8 cellular contexts compared by ENCODE assay signal in the genomic region with DNA sequence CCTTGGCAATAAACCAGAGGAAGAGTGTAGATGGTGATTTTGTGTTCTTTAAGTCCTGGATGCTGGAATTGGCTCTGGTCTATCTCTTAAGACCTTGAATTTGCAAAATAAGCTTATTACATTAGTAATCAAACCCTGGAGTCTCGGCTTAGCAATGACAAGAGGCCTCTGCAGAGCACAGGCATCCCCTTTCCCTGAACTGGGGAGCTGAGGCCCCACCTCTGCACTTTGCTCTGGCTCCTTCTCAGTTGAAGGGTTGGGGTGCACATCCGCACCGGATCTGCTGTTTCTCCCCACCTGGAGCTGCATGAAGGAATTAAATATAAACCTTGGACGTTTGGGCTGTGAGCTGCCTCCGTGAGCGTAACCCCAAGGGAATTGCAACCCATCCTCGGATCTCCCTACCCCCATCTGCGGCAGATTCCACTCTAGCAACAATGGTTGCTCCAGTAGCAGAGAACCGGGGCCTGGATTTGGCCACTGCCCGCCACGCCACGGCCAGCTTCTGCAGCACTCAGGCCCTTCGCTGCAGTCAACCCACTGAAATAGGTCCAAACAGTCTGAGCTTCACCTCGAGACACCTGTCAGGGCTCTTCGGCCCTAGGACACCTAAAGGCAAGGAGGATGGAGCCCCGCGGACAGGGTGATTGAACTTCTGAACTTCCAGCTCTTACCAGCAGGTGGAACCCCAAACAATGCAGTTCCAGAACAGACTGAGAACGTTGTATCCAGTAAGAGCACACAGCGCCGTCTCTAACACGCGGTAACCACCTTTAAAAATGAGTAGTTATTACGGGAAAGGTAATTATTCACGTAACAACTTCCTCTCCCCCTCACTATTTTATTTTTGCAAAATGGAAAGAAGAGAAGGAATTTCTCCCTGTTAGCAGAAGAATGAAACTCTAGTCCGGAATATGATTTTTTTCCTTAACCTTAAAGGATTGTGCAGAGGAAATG. TPM values are rescaled to one million over a fixed set of nuclear protein-coding genes. Genes with fewer than 3 reads are reported as not detected.
DNase-seq lines count a peak whose midpoint lies in the region; ATAC-seq and TF ChIP-seq lines count a peak whose summit lies in the region.

No MANE protein-coding gene starts in this region.

- POLR2A ChIA-PET in AG04449 (lab: Yijun Ruan, JAX), result no interaction called here

- CTCF ChIA-PET in AG04449 (lab: Yijun Ruan, JAX), result interaction anchor here (0.7 to 3.9 kb wide), 55 partner anchors 9 to 498 kb away, joined by 3 to 33 read pairs (median 4); a partner anchor contains a TSS

- no peak overlapping the region for H3K27ac ChIP-seq in caudate nucleus (ENCODE audit: low read depth, low read length)

- peaks cover 3% of the 10 kb centered on the region for H3K27me3 ChIP-seq in kidney epithelial cell (ENCODE audit: control insufficient read depth, insufficient read depth, low read length)

- ATAC-seq in GM18520 (IDR thresholded peaks at IDR 0.05; ENCODE audit: unreplicated experiment) (peak; percentile 64), HG03103 (IDR thresholded peaks at IDR 0.05; ENCODE audit: low read depth, unreplicated experiment) (peak; percentile 70)

- no peaks in the 10 kb centered on the region for H3K36me3 ChIP-seq in kidney epithelial cell (ENCODE audit: control insufficient read depth, insufficient read depth, low read length)

- H3K4me3 ChIP-seq in AG04449 (ENCODE audit: low read depth, low read length) (no peak overlapping the region), kidney epithelial cell (ENCODE audit: low read depth, low read length) (no peak overlapping the region)

- TF ChIP-seq CTCF in AG04449 (IDR thresholded peaks at IDR 0.05; ENCODE audit: insufficient read depth, low read length, missing control alignments) (peak; percentile 76), kidney epithelial cell (IDR thresholded peaks at IDR 0.05; ENCODE audit: insufficient read depth, low read length, poor library complexity, severe bottlenecking) (peak; percentile 72)

- no peak for DNase-seq in AG04449 (ENCODE audit: low read depth, low spot score)
- DNase-seq in NCI-H2196 treated with DMSO at 0.1 percent for 48 hours (lab: John Stamatoyannopoulos, UW; ENCODE audit: unreplicated experiment), result peak; percentile 17
- peak; percentile 36 to 41 (median 38) for DNase-seq in activated CD4-positive, CD25-positive, alpha-beta regulatory T cell (lab: John Stamatoyannopoulos, UW)
- DNase-seq in caudate nucleus (lab: John Stamatoyannopoulos, UW), result peak in 57 of 61 donors; percentile 6 to 87 (median 50)
- DNase-seq in kidney epithelial cell (ENCODE audit: low read depth), result no peak
- DNase-seq in stimulated activated CD4-positive, alpha-beta T cell treated with anti-CD3 and anti-CD28 coated beads, Interleukin-1b, Interleukin-23, amount 100 ng/mL, for 48 hours, result peak; percentile 74

RNA-seq across cellular contexts. Expression of a gene that starts 54.8 kb away (rescaled TPM):
- total RNA-seq in kidney epithelial cell, result 191 and 213 TPM in 2 replicates

Comparison
In these comparisons a context has a peak if more than half of its experiments do, and no peak if none do; other contexts are left out.
1. DNase-seq: peak in NCI-H2196 treated with DMSO at 0.1 percent for 48 hours (single experiment), activated CD4-positive, CD25-positive, alpha-beta regulatory T cell (4 of 4), caudate nucleus (57 of 61) and stimulated activated CD4-positive, alpha-beta T cell treated with anti-CD3 and anti-CD28 coated beads, Interleukin-1b, Interleukin-23, amount 100 ng/mL, for 48 hours (single experiment); none in AG04449 (single experiment) and kidney epithelial cell (single experiment).